ENCODE assay signal across 29 cellular contexts in the genomic region with DNA sequence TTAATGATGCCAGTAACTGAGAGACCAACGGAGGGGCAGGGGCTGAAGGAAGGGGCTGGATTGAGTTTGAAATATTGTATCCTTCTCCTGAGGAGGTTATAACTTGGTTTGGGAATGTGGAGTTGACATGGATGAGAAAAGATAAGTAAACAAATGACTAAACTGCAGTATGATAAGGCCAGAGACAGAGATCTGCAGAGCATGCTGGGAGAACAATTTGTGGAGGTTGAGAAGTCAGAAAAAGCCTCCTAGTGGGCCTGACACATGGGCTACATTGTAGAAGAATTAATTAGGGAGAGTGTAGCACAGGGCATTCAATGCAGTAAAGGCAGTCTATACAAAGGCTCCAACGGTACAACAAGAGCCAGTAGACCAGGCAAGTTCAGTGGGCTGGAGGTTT. TPM values are rescaled to one million over a fixed set of nuclear protein-coding genes. Genes with fewer than 3 reads are reported as not detected.
"Had no signal": no experiment of that assay in that cellular context is flagged by ENCODE, and none has a peak within 500 bp of the region (broad histone marks: within the 10 kb centered on the region; RNA-seq: fewer than 3 reads in every experiment).

No MANE protein-coding gene starts in this region.

- H3K4me1 Mint-ChIP-seq: activated CD4-positive, alpha-beta T cell treated with anti-CD3 and anti-CD28 coated beads for 36 hours; activated CD4-positive, alpha-beta T cell treated with anti-CD3 and anti-CD28 coated beads, Interleukin-2, amount 10 ng/mL, durations not matched to agents 7 days and 5 days; activated naive CD4-positive, alpha-beta T cell treated with anti-CD3 and anti-CD28 coated beads, Interleukin-2, amount 50 U/mL, for 24 hours; activated naive CD8-positive, alpha-beta T cell treated with anti-CD3 and anti-CD28 coated beads, Interleukin-2, amount 10 ng/mL, durations not matched to agents 7 days and 5 days had no signal

- H3K4me3 Mint-ChIP-seq: activated CD4-positive, alpha-beta T cell treated with anti-CD3 and anti-CD28 coated beads for 36 hours; activated CD4-positive, alpha-beta T cell treated with anti-CD3 and anti-CD28 coated beads, Interleukin-2, amount 10 ng/mL, durations not matched to agents 7 days and 5 days; activated CD8-positive, alpha-beta T cell treated with anti-CD3 and anti-CD28 coated beads, Interleukin-2, amount 10 ng/mL, durations not matched to agents 7 days and 5 days; activated naive CD4-positive, alpha-beta T cell treated with anti-CD3 and anti-CD28 coated beads, Interleukin-2, amount 50 U/mL, for 24 hours; activated naive CD8-positive, alpha-beta T cell treated with anti-CD3 and anti-CD28 coated beads, Interleukin-2, amount 10 ng/mL, durations not matched to agents 7 days and 5 days; activated T-cell treated with anti-CD3 and anti-CD28 coated beads, Interleukin-2, amount 50 U/mL, for 24 hours; WTC11 had no signal

- H3K9me3 ChIP-seq: body of pancreas, breast epithelium, Peyer's patch had no signal

- H3K36me3 ChIP-seq: breast epithelium, Peyer's patch had no signal

- DNase-seq: activated CD4-positive, alpha-beta T cell treated with anti-CD3 and anti-CD28 coated beads for 36 hours; activated CD4-positive, alpha-beta T cell treated with anti-CD3 and anti-CD28 coated beads, Interleukin-2, amount 10 ng/mL, durations not matched to agents 7 days and 5 days; activated CD4-positive, alpha-beta T cell treated with anti-CD3 and anti-CD28 coated beads, Interleukin-2, amount 50 U/mL, for 48 hours; activated CD8-positive, alpha-beta T cell treated with anti-CD3 and anti-CD28 coated beads, Interleukin-2, amount 10 ng/mL, durations not matched to agents 7 days and 5 days; activated gamma-delta T cell; activated naive CD4-positive, alpha-beta T cell treated with Interleukin-2 at 50 U/mL for 16 hours; activated naive CD8-positive, alpha-beta T cell treated with anti-CD3 and anti-CD28 coated beads, Interleukin-2, amount 10 ng/mL, durations not matched to agents 7 days and 5 days; activated T-cell treated with anti-CD3 and anti-CD28 coated beads, Interleukin-2, amount 50 U/mL, for 24 hours; body of pancreas; cerebellar nuclear complex; NCI-H1105; NCI-H1417 treated with DMSO at 0.1 percent for 48 hours; NCI-H1694; NCI-H1930; NCI-H345; NCI-H524 treated with DMSO at 0.1 percent for 48 hours; PC-3; Peyer's patch; RPMI8226; SW 1271; T-helper 1 cell; T-helper 2 cell; T-helper 9 cell had no signal

- H3K27ac Mint-ChIP-seq: activated CD4-positive, alpha-beta T cell treated with anti-CD3 and anti-CD28 coated beads for 36 hours; activated CD4-positive, alpha-beta T cell treated with anti-CD3 and anti-CD28 coated beads, Interleukin-2, amount 10 ng/mL, durations not matched to agents 7 days and 5 days; activated CD8-positive, alpha-beta T cell treated with anti-CD3 and anti-CD28 coated beads, Interleukin-2, amount 10 ng/mL, durations not matched to agents 7 days and 5 days; activated naive CD4-positive, alpha-beta T cell treated with anti-CD3 and anti-CD28 coated beads, Interleukin-2, amount 50 U/mL, for 24 hours; activated naive CD8-positive, alpha-beta T cell treated with anti-CD3 and anti-CD28 coated beads, Interleukin-2, amount 10 ng/mL, durations not matched to agents 7 days and 5 days; activated T-cell treated with anti-CD3 and anti-CD28 coated beads, Interleukin-2, amount 50 U/mL, for 24 hours; activated T-helper 2 cell treated with anti-CD3 and anti-CD28 coated beads, Interferon-gamma antibody, Interleukin-2, Interleukin-4, amounts not matched to agents 10 μg/mL and 5 μg/mL and 100 μg/mL, durations not matched to agents 14 hours and 24 hours and 36 hours; WTC11 had no signal

- H3K27me3 ChIP-seq: body of pancreas, breast epithelium, Peyer's patch had no signal

- H3K27ac ChIP-seq: body of pancreas, breast epithelium, Peyer's patch had no signal

- H3K9me3 Mint-ChIP-seq: activated CD4-positive, alpha-beta T cell treated with anti-CD3 and anti-CD28 coated beads, Interleukin-2, amount 10 ng/mL, durations not matched to agents 7 days and 5 days; activated naive CD4-positive, alpha-beta T cell treated with anti-CD3 and anti-CD28 coated beads, Interleukin-2, amount 50 U/mL, for 24 hours; activated naive CD8-positive, alpha-beta T cell treated with anti-CD3 and anti-CD28 coated beads, Interleukin-2, amount 10 ng/mL, durations not matched to agents 7 days and 5 days; activated T-cell treated with anti-CD3 and anti-CD28 coated beads, Interleukin-2, amount 50 U/mL, for 24 hours; activated T-helper 2 cell treated with anti-CD3 and anti-CD28 coated beads, Interferon-gamma antibody, Interleukin-2, Interleukin-4, amounts not matched to agents 10 μg/mL and 5 μg/mL and 100 μg/mL, durations not matched to agents 14 hours and 24 hours and 36 hours; WTC11 had no signal

- H3K36me3 Mint-ChIP-seq: activated naive CD8-positive, alpha-beta T cell treated with anti-CD3 and anti-CD28 coated beads, Interleukin-2, amount 10 ng/mL, durations not matched to agents 7 days and 5 days; WTC11 had no signal

- H3K4me3 ChIP-seq: body of pancreas, breast epithelium, Peyer's patch had no signal

- ATAC-seq: activated CD4-positive, alpha-beta T cell treated with anti-CD3 and anti-CD28 coated beads for 36 hours; activated CD4-positive, CD25-positive, alpha-beta regulatory T cell treated with anti-CD3 and anti-CD28 coated beads, Interleukin-2, amount 50 U/mL, for 24 hours; activated CD8-positive, alpha-beta T cell treated with anti-CD3 and anti-CD28 coated beads, Interleukin-2, amount 10 ng/mL, durations not matched to agents 7 days and 5 days; body of pancreas; PC-3; WTC11 had no signal

- H3K4me1 ChIP-seq: body of pancreas, breast epithelium had no signal

RNA-seq across cellular contexts. Expression of gene SPON1, which starts 55.9 kb away (rescaled TPM):
- total RNA-seq: MCF 10A, PC-3 had no signal
